Comparison of ENCODE assay signal across 8 cellular contexts in the genomic region with DNA sequence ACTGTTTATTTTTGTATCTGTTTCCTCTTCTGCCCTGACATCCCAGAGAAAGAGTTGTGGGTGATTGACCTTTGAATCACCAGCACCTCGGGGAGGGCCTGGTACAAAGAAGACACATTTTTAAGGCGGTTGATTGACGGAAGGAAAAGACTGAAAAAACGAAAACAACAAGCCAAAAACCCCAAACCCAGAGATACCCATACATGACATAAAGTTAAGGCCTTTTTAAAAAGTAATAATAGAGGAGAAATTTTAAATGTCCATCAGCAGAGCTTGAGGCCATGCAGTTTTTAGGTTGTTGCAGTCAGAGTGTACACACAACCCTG.
DNase-seq lines count a peak whose midpoint lies in the region; ATAC-seq and TF ChIP-seq lines count a peak whose summit lies in the region.

No MANE protein-coding gene starts in this region.

- no peak overlapping the region for H3K27ac ChIP-seq in iPS-18a (ENCODE audit: low read length)

- peaks cover 5% of the 10 kb centered on the region for H3K9me3 ChIP-seq in iPS-18a (ENCODE audit: control insufficient read depth, low read depth, low read length)

- H3K36me3 ChIP-seq in iPS-18a (ENCODE audit: control insufficient read depth, low read depth, low read length): no peaks in the 10 kb centered on the region

- H3K4me1 Mint-ChIP-seq in HFFc6 (ENCODE audit: low read depth): peaks cover 19% of the 10 kb centered on the region
- peaks cover 10% of the 10 kb centered on the region for H3K4me1 Mint-ChIP-seq in activated T-helper 1 cell treated with anti-CD3 and anti-CD28 coated beads, Interleukin-12 subunit alpha, Interleukin-12 subunit beta, Interleukin-2, Interleukin-4 antibody, amounts not matched to agents 30 ng/mL and 10 ng/mL and 1 ng/mL, durations not matched to agents 14 hours and 24 hours and 36 hours (ENCODE audit: low read depth)
- H3K4me1 Mint-ChIP-seq in stimulated activated naive B cell treated with anti-CD40 and anti-IgM and Interleukin-4, amounts not matched to agents 10 μg/mL and 1 μg/mL and 100 μg/mL, for 72 hours: peaks cover 0 to 2% of the 10 kb centered on the region in 2 donors

- H3K27ac Mint-ChIP-seq in HFFc6: peak overlapping the region; percentile 96
- H3K27ac Mint-ChIP-seq in activated T-helper 1 cell treated with anti-CD3 and anti-CD28 coated beads, Interleukin-12 subunit alpha, Interleukin-12 subunit beta, Interleukin-2, Interleukin-4 antibody, amounts not matched to agents 30 ng/mL and 10 ng/mL and 1 ng/mL, durations not matched to agents 14 hours and 24 hours and 36 hours: peak overlapping the region; percentile 99
- peak overlapping the region; percentile 98 for H3K27ac Mint-ChIP-seq in stimulated activated naive B cell treated with anti-CD40 and anti-IgM and Interleukin-4, amounts not matched to agents 10 μg/mL and 1 μg/mL and 100 μg/mL, for 72 hours

- no peaks in the 10 kb centered on the region for H3K36me3 Mint-ChIP-seq in HFFc6 (ENCODE audit: low read depth)
- H3K36me3 Mint-ChIP-seq in activated T-helper 1 cell treated with anti-CD3 and anti-CD28 coated beads, Interleukin-12 subunit alpha, Interleukin-12 subunit beta, Interleukin-2, Interleukin-4 antibody, amounts not matched to agents 30 ng/mL and 10 ng/mL and 1 ng/mL, durations not matched to agents 14 hours and 24 hours and 36 hours (ENCODE audit: low read depth): peaks cover 4% of the 10 kb centered on the region
- H3K36me3 Mint-ChIP-seq in stimulated activated naive B cell treated with anti-CD40 and anti-IgM and Interleukin-4, amounts not matched to agents 10 μg/mL and 1 μg/mL and 100 μg/mL, for 72 hours: peaks cover 0 to 2% of the 10 kb centered on the region in 2 donors

- no peaks in the 10 kb centered on the region; the same call in none of the 2 replicates for H3K27me3 Mint-ChIP-seq in HFFc6 (ENCODE audit: insufficient read depth)
- H3K27me3 Mint-ChIP-seq in activated T-helper 1 cell treated with anti-CD3 and anti-CD28 coated beads, Interleukin-12 subunit alpha, Interleukin-12 subunit beta, Interleukin-2, Interleukin-4 antibody, amounts not matched to agents 30 ng/mL and 10 ng/mL and 1 ng/mL, durations not matched to agents 14 hours and 24 hours and 36 hours (ENCODE audit: insufficient read depth): no peaks in the 10 kb centered on the region
- H3K27me3 Mint-ChIP-seq in stimulated activated naive B cell treated with anti-CD40 and anti-IgM and Interleukin-4, amounts not matched to agents 10 μg/mL and 1 μg/mL and 100 μg/mL, for 72 hours: no peaks in the 10 kb centered on the region

- H3K4me1 ChIP-seq in iPS-18a (ENCODE audit: control insufficient read depth, low read depth, low read length): peaks cover 15% of the 10 kb centered on the region

- H3K4me3 Mint-ChIP-seq in HFFc6: peak overlapping the region; percentile 89
- H3K4me3 Mint-ChIP-seq in activated T-helper 1 cell treated with anti-CD3 and anti-CD28 coated beads, Interleukin-12 subunit alpha, Interleukin-12 subunit beta, Interleukin-2, Interleukin-4 antibody, amounts not matched to agents 30 ng/mL and 10 ng/mL and 1 ng/mL, durations not matched to agents 14 hours and 24 hours and 36 hours: peak overlapping the region; percentile 93
- H3K4me3 Mint-ChIP-seq in stimulated activated naive B cell treated with anti-CD40 and anti-IgM and Interleukin-4, amounts not matched to agents 10 μg/mL and 1 μg/mL and 100 μg/mL, for 72 hours: peak overlapping the region; percentile 86 to 87

- H3K27me3 ChIP-seq in iPS-18a (ENCODE audit: control insufficient read depth, insufficient read depth, low read length): no peaks in the 10 kb centered on the region

- TF ChIP-seq CTCF in HFFc6 (IDR thresholded peaks at IDR 0.05): peak; percentile 56

- no peak for TF ChIP-seq POLR2A in GM18505 (IDR thresholded peaks at IDR 0.05; ENCODE audit: borderline replicate concordance, extremely low read depth, insufficient read depth, insufficient read length)

- no peaks in the 10 kb centered on the region; the same call in 1 of the 2 replicates for H3K9me3 Mint-ChIP-seq in HFFc6
- H3K9me3 Mint-ChIP-seq in activated T-helper 1 cell treated with anti-CD3 and anti-CD28 coated beads, Interleukin-12 subunit alpha, Interleukin-12 subunit beta, Interleukin-2, Interleukin-4 antibody, amounts not matched to agents 30 ng/mL and 10 ng/mL and 1 ng/mL, durations not matched to agents 14 hours and 24 hours and 36 hours: peaks cover 10% of the 10 kb centered on the region
- H3K9me3 Mint-ChIP-seq in stimulated activated naive B cell treated with anti-CD40 and anti-IgM and Interleukin-4, amounts not matched to agents 10 μg/mL and 1 μg/mL and 100 μg/mL, for 72 hours: peaks cover 0 to 5% of the 10 kb centered on the region in 2 donors

- intact Hi-C loops in activated T-helper 1 cell treated with anti-CD3 and anti-CD28 coated beads, Interleukin-12 subunit alpha, Interleukin-12 subunit beta, Interleukin-2, Interleukin-4 antibody, amounts not matched to agents 30 ng/mL and 10 ng/mL and 1 ng/mL, durations not matched to agents 14 hours and 24 hours and 36 hours (cut with micrococcal nuclease): loop anchor here (10.0 kb wide), 1 partner anchor 1595 kb away; the partner anchor contains the start of gene KLF8

- H3K9ac ChIP-seq in iPS-18a (ENCODE audit: low read length): peak overlapping the region; percentile 97

- no peak for ATAC-seq in stimulated activated naive B cell treated with anti-CD40 and anti-IgM and Interleukin-4, amounts not matched to agents 10 μg/mL and 1 μg/mL and 100 μg/mL, for 72 hours (replicated peaks)
- ATAC-seq in GM18505 (IDR thresholded peaks at IDR 0.05; ENCODE audit: unreplicated experiment): no peak

- peak overlapping the region; percentile 80 for H3K4me3 ChIP-seq in iPS-18a (ENCODE audit: low read length)

- DNase-seq in HFFc6 (no peak), GM19240 (ENCODE audit: insufficient read length, low spot score) (no peak), NAMALWA (ENCODE audit: low spot score) (no peak), NCI-H748 (lab: John Stamatoyannopoulos, UW; ENCODE audit: unreplicated experiment) (no peak)
- no peak for DNase-seq in activated T-helper 1 cell treated with anti-CD3 and anti-CD28 coated beads, Interleukin-12 subunit alpha, Interleukin-12 subunit beta, Interleukin-2, Interleukin-4 antibody, amounts not matched to agents 30 ng/mL and 10 ng/mL and 1 ng/mL, durations not matched to agents 14 hours and 24 hours and 36 hours (ENCODE audit: low spot score)
- DNase-seq in stimulated activated naive B cell treated with anti-CD40 and anti-IgM and Interleukin-4, amounts not matched to agents 10 μg/mL and 1 μg/mL and 100 μg/mL, for 72 hours: no peak
